Comparison of ENCODE assay signal across 25 cellular contexts in the genomic region with DNA sequence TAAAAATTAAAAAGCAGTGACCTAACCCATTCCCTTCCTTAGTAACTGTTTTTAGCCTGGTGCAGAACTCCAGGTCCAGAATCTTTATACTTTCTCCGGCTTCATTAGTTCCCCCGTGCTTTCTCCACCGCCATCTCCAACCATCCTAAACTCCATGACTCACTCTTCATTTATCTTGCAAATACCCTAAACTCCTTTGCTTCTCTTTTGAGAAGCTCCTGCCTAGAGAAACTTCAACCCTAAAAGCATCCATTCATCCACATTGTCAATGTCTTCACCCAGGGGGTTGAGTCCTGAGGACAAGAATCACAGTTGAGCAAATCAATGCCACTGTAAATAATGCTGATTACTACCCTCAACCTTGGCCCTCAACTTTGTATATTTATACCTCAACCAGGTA.
"Had no signal": no experiment of that assay in that cellular context is flagged by ENCODE, and none has a peak within 500 bp of the region (broad histone marks: within the 10 kb centered on the region; RNA-seq: fewer than 3 reads in every experiment).

No MANE protein-coding gene starts in this region.

- DNase-seq: activated CD4-positive, alpha-beta T cell treated with anti-CD3 and anti-CD28 coated beads for 1 hour; activated CD4-positive, alpha-beta T cell treated with anti-CD3 and anti-CD28 coated beads, Interleukin-2, amount 50 U/mL, for 4 hours; activated CD8-positive, alpha-beta memory T cell treated with anti-CD3 and anti-CD28 coated beads for 24 hours; activated CD8-positive, alpha-beta memory T cell treated with anti-CD3 and anti-CD28 coated beads, Interleukin-2, amount 50 U/mL, for 4 hours; activated naive CD4-positive, alpha-beta T cell treated with anti-CD3 and anti-CD28 coated beads, Interleukin-2, amount 50 U/mL, for 16 hours; activated T-cell treated with anti-CD3 and anti-CD28 coated beads, Interleukin-2, amount 50 U/mL, for 24 hours; body of pancreas; effector CD4-positive, alpha-beta T cell; foreskin melanocyte; hypothalamus; left ventricle myocardium superior; mammary epithelial cell; midbrain; posterior cingulate gyrus; stimulated activated CD4-positive, alpha-beta T cell treated with anti-CD3 and anti-CD28 coated beads, Interleukin-15, amount 100 ng/mL, for 24 hours; stimulated activated CD8-positive, alpha-beta memory T cell treated with anti-CD3 and anti-CD28 coated beads, Interleukin-4, amount 100 ng/mL, for 48 hours; stimulated activated naive CD4-positive, alpha-beta T cell; T-cell; testis; WERI-Rb-1 had no signal

- ATAC-seq: body of pancreas, left ventricle myocardium superior, sciatic nerve, T-cell had no signal

- H3K27me3 Mint-ChIP-seq: activated T-cell treated with anti-CD3 and anti-CD28 coated beads, Interleukin-2, amount 50 U/mL, for 24 hours; dendritic cell treated with granulocyte-macrophage colony-stimulating factor and Interleukin-4, amounts not matched to agents 40 ng/mL and 50 ng/mL, for 4 days; T-cell; type B pancreatic cell had no signal

- H3K9me3 ChIP-seq: body of pancreas, testis, vagina had no signal

- H3K27me3 ChIP-seq: body of pancreas, testis, vagina had no signal

- H3K27ac Mint-ChIP-seq: activated T-cell treated with anti-CD3 and anti-CD28 coated beads, Interleukin-2, amount 50 U/mL, for 24 hours; dendritic cell treated with granulocyte-macrophage colony-stimulating factor and Interleukin-4, amounts not matched to agents 40 ng/mL and 50 ng/mL, for 4 days; nephron; type B pancreatic cell had no signal

- H3K36me3 ChIP-seq: vagina, WERI-Rb-1 had no signal

- H3K4me3 ChIP-seq: body of pancreas, testis, vagina had no signal

- H3K4me3 Mint-ChIP-seq: activated T-cell treated with anti-CD3 and anti-CD28 coated beads, Interleukin-2, amount 50 U/mL, for 24 hours; dendritic cell treated with granulocyte-macrophage colony-stimulating factor and Interleukin-4, amounts not matched to agents 40 ng/mL and 50 ng/mL, for 4 days; nephron; T-cell; type B pancreatic cell had no signal

- H3K27ac ChIP-seq: body of pancreas, testis, WERI-Rb-1 had no signal

- H3K9me3 Mint-ChIP-seq: activated T-cell treated with anti-CD3 and anti-CD28 coated beads, Interleukin-2, amount 50 U/mL, for 24 hours; dendritic cell treated with granulocyte-macrophage colony-stimulating factor and Interleukin-4, amounts not matched to agents 40 ng/mL and 50 ng/mL, for 4 days; nephron; T-cell had no signal
